ENCODE assay signal across 31 cellular contexts in the genomic region with DNA sequence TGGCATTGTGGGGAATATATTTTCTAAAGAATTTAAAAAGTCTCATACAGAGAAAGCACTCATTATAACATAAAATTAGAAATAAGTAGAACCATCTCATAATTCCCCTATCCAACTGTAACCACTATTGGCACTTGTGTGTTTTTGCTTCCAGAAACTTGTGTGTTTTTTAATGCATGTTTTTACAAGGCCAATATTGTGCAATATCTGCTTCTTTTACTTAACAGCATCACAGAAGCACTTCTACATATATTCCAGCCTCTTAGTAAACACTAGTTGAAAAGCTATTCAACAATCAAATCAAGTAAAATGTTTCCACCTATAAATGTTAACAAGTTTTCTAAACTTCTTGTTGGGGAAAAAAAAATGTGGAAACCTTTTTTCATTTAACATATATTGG.
"Had no signal": no experiment of that assay in that cellular context is flagged by ENCODE, and none has a peak within 500 bp of the region (broad histone marks: within the 10 kb centered on the region; RNA-seq: fewer than 3 reads in every experiment).

No MANE protein-coding gene starts in this region.

- FAIRE-seq: astrocyte, bronchial epithelial cell, frontal cortex, TTC549 had no signal

- DNase-seq: activated CD4-positive, alpha-beta memory T cell treated with anti-CD3 and anti-CD28 coated beads, Interleukin-2, amount 10 ng/mL, durations not matched to agents 7 days and 5 days; activated CD4-positive, alpha-beta T cell treated with anti-CD3 and anti-CD28 coated beads for 1 hour; activated CD4-positive, alpha-beta T cell treated with anti-CD3 and anti-CD28 coated beads for 4 hours; activated CD4-positive, alpha-beta T cell treated with anti-CD3 and anti-CD28 coated beads, Interleukin-2, amount 10 ng/mL, durations not matched to agents 7 days and 5 days; activated CD4-positive, alpha-beta T cell treated with anti-CD3 and anti-CD28 coated beads, Interleukin-2, amount 50 U/mL, for 4 hours; activated CD8-positive, alpha-beta memory T cell treated with anti-CD3 and anti-CD28 coated beads, Interleukin-2, amount 50 U/mL, for 48 hours; activated gamma-delta T cell; activated naive CD4-positive, alpha-beta T cell; activated naive CD4-positive, alpha-beta T cell treated with anti-CD3 and anti-CD28 coated beads, Interleukin-2, amount 10 ng/mL, durations not matched to agents 7 days and 5 days; activated naive CD8-positive, alpha-beta T cell treated with anti-CD3 and anti-CD28 coated beads, Interleukin-2, amount 10 ng/mL, durations not matched to agents 7 days and 5 days; activated T-cell treated with anti-CD3 and anti-CD28 coated beads for 4 hours; activated T-cell treated with anti-CD3 and anti-CD28 coated beads, Interleukin-2, amount 50 U/mL, for 24 hours; activated T-cell treated with anti-CD3 and anti-CD28 coated beads, Interleukin-2, amount 50 U/mL, for 72 hours; amniotic stem cell; anterior cingulate cortex; brain microvascular endothelial cell; dorsolateral prefrontal cortex; effector memory CD4-positive, alpha-beta T cell; endodermal cell; foreskin fibroblast; head of caudate nucleus; T-helper 2 cell had no signal

- ATAC-seq: activated naive CD4-positive, alpha-beta T cell treated with anti-CD3 and anti-CD28 coated beads, Interleukin-2, amount 50 U/mL, for 72 hours; activated T-cell treated with anti-CD3 and anti-CD28 coated beads, Interleukin-2, amount 50 U/mL, for 72 hours; esophagus mucosa; WTC11 had no signal

- H3K4me3 ChIP-seq: coronary artery, dorsolateral prefrontal cortex had no signal

- H3K27ac ChIP-seq: brain microvascular endothelial cell, coronary artery, dorsolateral prefrontal cortex, VCaP had no signal

- H3K27me3 ChIP-seq: brain microvascular endothelial cell, dorsolateral prefrontal cortex had no signal

- H3K36me3 ChIP-seq: brain microvascular endothelial cell had no signal
